1 cellular context compared by ENCODE assay signal in the genomic region with DNA sequence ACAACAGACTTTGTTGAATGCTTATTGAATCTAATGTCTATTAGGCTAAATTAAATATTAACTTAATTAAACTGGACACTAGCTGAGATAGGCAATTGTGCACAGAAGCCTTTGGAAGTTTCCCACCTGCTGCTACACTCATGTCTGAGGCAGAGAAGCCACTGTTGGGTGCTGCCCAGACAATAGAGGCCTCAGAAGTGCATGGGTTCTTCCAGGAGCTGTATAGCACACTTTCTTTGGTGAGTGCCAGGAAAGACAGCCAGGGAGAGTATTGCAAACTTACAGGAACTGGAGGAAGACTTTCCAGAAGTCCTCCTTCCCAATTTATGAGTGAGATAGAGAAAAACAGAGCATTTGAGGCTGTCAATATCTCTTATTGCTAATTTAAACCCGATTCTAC.
TF ChIP-seq lines count a peak whose summit lies in the region.

No MANE protein-coding gene starts in this region.

TF ChIP-seq in K562, 482 proteins besides CTCF, POLR2A, EP300 and RAD21 (continued from another document):
- TF ChIP-seq, protein P1, sequence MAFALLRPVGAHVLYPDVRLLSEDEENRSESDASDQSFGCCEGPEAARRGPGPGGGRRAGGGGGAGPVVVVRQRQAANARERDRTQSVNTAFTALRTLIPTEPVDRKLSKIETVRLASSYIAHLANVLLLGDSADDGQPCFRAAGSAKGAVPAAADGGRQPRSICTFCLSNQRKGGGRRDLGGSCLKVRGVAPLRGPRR (CRISPR knock-in tag; IDR thresholded peaks at IDR 0.05), result no peak
- TF ChIP-seq FOXK2 (conservative IDR thresholded peaks at IDR 0.05 in 1 of 2, IDR thresholded peaks at IDR 0.05 in 1 of 2; ENCODE audit: low read depth in 2 of 2) (no peak), ZBTB17 (CRISPR knock-in tag; IDR thresholded peaks at IDR 0.05) (no peak), KLF16 (IDR thresholded peaks at IDR 0.05) (no peak), RNF2 (IDR thresholded peaks at IDR 0.05) (no peak), HMGN3 (IDR thresholded peaks at IDR 0.05; ENCODE audit: borderline replicate concordance, extremely low read depth, insufficient read length, low read depth, low read length) (no peak), DDX20 (tag; IDR thresholded peaks at IDR 0.05; ENCODE audit: low read depth) (no peak), NFATC3 (IDR thresholded peaks at IDR 0.05) (no peak), SPI1 (IDR thresholded peaks at IDR 0.05; ENCODE audit: borderline replicate concordance, low read depth, low read length) (no peak), HNRNPK (IDR thresholded peaks at IDR 0.05; ENCODE audit: low read depth, low read length, poor library complexity, severe bottlenecking) (no peak), SRSF1 (IDR thresholded peaks at IDR 0.05; ENCODE audit: low read depth, low read length) (no peak), SUPT5H (IDR thresholded peaks at IDR 0.05) (no peak), ZNF668 (CRISPR knock-in tag; IDR thresholded peaks at IDR 0.05) (no peak)
- TF ChIP-seq, protein P2, sequence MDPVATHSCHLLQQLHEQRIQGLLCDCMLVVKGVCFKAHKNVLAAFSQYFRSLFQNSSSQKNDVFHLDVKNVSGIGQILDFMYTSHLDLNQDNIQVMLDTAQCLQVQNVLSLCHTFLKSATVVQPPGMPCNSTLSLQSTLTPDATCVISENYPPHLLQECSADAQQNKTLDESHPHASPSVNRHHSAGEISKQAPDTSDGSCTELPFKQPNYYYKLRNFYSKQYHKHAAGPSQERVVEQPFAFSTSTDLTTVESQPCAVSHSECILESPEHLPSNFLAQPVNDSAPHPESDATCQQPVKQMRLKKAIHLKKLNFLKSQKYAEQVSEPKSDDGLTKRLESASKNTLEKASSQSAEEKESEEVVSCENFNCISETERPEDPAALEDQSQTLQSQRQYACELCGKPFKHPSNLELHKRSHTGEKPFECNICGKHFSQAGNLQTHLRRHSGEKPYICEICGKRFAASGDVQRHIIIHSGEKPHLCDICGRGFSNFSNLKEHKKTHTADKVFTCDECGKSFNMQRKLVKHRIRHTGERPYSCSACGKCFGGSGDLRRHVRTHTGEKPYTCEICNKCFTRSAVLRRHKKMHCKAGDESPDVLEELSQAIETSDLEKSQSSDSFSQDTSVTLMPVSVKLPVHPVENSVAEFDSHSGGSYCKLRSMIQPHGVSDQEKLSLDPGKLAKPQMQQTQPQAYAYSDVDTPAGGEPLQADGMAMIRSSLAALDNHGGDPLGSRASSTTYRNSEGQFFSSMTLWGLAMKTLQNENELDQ (CRISPR knock-in tag; IDR thresholded peaks at IDR 0.05; ENCODE audit: borderline replicate concordance), result no peak
- TF ChIP-seq, protein P3, sequence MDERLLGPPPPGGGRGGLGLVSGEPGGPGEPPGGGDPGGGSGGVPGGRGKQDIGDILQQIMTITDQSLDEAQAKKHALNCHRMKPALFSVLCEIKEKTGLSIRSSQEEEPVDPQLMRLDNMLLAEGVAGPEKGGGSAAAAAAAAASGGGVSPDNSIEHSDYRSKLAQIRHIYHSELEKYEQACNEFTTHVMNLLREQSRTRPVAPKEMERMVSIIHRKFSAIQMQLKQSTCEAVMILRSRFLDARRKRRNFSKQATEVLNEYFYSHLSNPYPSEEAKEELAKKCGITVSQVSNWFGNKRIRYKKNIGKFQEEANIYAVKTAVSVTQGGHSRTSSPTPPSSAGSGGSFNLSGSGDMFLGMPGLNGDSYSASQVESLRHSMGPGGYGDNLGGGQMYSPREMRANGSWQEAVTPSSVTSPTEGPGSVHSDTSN (CRISPR knock-in tag; IDR thresholded peaks at IDR 0.05; ENCODE audit: low read depth), result no peak
- TF ChIP-seq, protein P3 (tag; conservative IDR thresholded peaks at IDR 0.05; ENCODE audit: low read depth), result no peak
- TF ChIP-seq, protein P4, sequence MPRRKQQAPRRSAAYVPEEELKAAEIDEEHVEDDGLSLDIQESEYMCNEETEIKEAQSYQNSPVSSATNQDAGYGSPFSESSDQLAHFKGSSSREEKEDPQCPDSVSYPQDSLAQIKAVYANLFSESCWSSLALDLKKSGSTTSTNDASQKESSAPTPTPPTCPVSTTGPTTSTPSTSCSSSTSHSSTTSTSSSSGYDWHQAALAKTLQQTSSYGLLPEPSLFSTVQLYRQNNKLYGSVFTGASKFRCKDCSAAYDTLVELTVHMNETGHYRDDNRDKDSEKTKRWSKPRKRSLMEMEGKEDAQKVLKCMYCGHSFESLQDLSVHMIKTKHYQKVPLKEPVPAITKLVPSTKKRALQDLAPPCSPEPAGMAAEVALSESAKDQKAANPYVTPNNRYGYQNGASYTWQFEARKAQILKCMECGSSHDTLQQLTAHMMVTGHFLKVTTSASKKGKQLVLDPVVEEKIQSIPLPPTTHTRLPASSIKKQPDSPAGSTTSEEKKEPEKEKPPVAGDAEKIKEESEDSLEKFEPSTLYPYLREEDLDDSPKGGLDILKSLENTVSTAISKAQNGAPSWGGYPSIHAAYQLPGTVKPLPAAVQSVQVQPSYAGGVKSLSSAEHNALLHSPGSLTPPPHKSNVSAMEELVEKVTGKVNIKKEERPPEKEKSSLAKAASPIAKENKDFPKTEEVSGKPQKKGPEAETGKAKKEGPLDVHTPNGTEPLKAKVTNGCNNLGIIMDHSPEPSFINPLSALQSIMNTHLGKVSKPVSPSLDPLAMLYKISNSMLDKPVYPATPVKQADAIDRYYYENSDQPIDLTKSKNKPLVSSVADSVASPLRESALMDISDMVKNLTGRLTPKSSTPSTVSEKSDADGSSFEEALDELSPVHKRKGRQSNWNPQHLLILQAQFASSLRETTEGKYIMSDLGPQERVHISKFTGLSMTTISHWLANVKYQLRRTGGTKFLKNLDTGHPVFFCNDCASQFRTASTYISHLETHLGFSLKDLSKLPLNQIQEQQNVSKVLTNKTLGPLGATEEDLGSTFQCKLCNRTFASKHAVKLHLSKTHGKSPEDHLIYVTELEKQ (CRISPR knock-in tag; IDR thresholded peaks at IDR 0.05), result no peak
- TF ChIP-seq, protein P5, sequence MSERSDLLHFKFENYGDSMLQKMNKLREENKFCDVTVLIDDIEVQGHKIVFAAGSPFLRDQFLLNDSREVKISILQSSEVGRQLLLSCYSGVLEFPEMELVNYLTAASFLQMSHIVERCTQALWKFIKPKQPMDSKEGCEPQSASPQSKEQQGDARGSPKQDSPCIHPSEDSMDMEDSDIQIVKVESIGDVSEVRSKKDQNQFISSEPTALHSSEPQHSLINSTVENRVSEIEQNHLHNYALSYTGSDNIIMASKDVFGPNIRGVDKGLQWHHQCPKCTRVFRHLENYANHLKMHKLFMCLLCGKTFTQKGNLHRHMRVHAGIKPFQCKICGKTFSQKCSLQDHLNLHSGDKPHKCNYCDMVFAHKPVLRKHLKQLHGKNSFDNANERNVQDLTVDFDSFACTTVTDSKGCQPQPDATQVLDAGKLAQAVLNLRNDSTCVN (CRISPR knock-in tag; IDR thresholded peaks at IDR 0.05), result no peak
